11 cellular contexts compared by ENCODE assay signal in genomic region chr4:140003851-140004579, GRCh38.
DNase-seq lines count a peak whose midpoint lies in the region; TF ChIP-seq lines count a peak whose summit lies in the region.
"Had no signal": no experiment of that assay in that cellular context is flagged by ENCODE, and none has a peak within 500 bp of the region (broad histone marks: within the 10 kb centered on the region; RNA-seq: fewer than 3 reads in every experiment).

No MANE protein-coding gene starts in this region.

- 71 to 100% methylated on average over 2 to 7 of the region's 7 CpGs for WGBS in endodermal cell (ENCODE audit: insufficient coverage in 1 of 2, insufficient read length in 1 of 2), 2 experiments
- 68% methylated on average over 7 of the region's 7 CpGs for WGBS in thyroid gland, 2 donors

- peaks cover 39% of the 10 kb centered on the region for H3K4me1 Mint-ChIP-seq in endodermal cell

- no peak for TF ChIP-seq CTCF in endodermal cell (conservative IDR thresholded peaks at IDR 0.05)
- TF ChIP-seq CTCF in thyroid gland (IDR thresholded peaks at IDR 0.05), result no peak

- TF ChIP-seq POLR2A in thyroid gland (IDR thresholded peaks at IDR 0.05), result no peak

- H3K36me3 ChIP-seq in endodermal cell (ENCODE audit: control insufficient read depth, insufficient read depth, low read length), result no peaks in the 10 kb centered on the region
- H3K36me3 ChIP-seq in mucosa of stomach (ENCODE audit: control insufficient read depth, insufficient read depth, low read length), result no peaks in the 10 kb centered on the region
- no peaks in the 10 kb centered on the region for H3K36me3 ChIP-seq in thyroid gland

- peak overlapping the region; percentile 84 for H3K27ac Mint-ChIP-seq in endodermal cell
- H3K27ac Mint-ChIP-seq: activated naive CD4-positive, alpha-beta T cell treated with anti-CD3 and anti-CD28 coated beads, Interleukin-2, amount 50 U/mL, for 72 hours had no signal

- DNase-seq in NCI-H1105 treated with DMSO at 0.1 percent for 48 hours (lab: John Stamatoyannopoulos, UW) (peak; percentile 22), NCI-H1105 (lab: John Stamatoyannopoulos, UW) (no peak), endodermal cell (no peak), thyroid gland (no peak), KBM-7 (no peak), T-helper 9 cell (no peak)
- DNase-seq in stimulated activated CD4-positive, alpha-beta T cell treated with anti-CD3 and anti-CD28 coated beads, Interleukin-4, amount 100 ng/mL, for 4 hours, result no peak
- DNase-seq: stimulated activated CD4-positive, alpha-beta T cell treated with anti-CD3 and anti-CD28 coated beads, Interleukin-2, amount 100 ng/mL, for 48 hours had no signal

- no peaks in the 10 kb centered on the region for H3K9me3 ChIP-seq in endodermal cell (ENCODE audit: control insufficient read depth, low read length)
- H3K9me3 ChIP-seq in mucosa of stomach (ENCODE audit: control insufficient read depth, low read length), result no peaks in the 10 kb centered on the region
- no peaks in the 10 kb centered on the region for H3K9me3 ChIP-seq in thyroid gland
- H3K9me3 ChIP-seq: A549 had no signal

- H3K9ac ChIP-seq in endodermal cell (ENCODE audit: extremely low read depth, low read length, poor library complexity, severe bottlenecking) (peak overlapping the region; percentile 58), mucosa of stomach (ENCODE audit: low read length) (peak overlapping the region; percentile 36)

- intact Hi-C loops in thyroid gland (cut with DNase I), result no loop called here

- peak overlapping the region; percentile 66 for H3K4me3 ChIP-seq in endodermal cell (ENCODE audit: low read length)
- H3K4me3 ChIP-seq in mucosa of stomach (ENCODE audit: low read length), result no peak overlapping the region
- peak overlapping the region in 2 of 3 donors; percentile 13 to 19 for H3K4me3 ChIP-seq in thyroid gland (replicated peaks in 1 of 3)
- H3K4me3 ChIP-seq: A549 had no signal

- in situ Hi-C loops in KBM-7 (cut with MboI; ENCODE audit: low pct_unique_long_range_greater_than_20kb, low sequenced_read_pairs), result no loop called here

- peak overlapping the region; percentile 48 for H3K4me3 Mint-ChIP-seq in endodermal cell

- H3K36me3 Mint-ChIP-seq in endodermal cell (ENCODE audit: low read depth), result no peaks in the 10 kb centered on the region

- H3K27ac ChIP-seq in endodermal cell (ENCODE audit: low read depth, low read length) (peak overlapping the region; percentile 86), thyroid gland (no peak overlapping the region)

- H3K9me3 Mint-ChIP-seq in endodermal cell, result no peaks in the 10 kb centered on the region
- H3K9me3 Mint-ChIP-seq: activated naive CD4-positive, alpha-beta T cell treated with anti-CD3 and anti-CD28 coated beads, Interleukin-2, amount 50 U/mL, for 72 hours had no signal

- no peaks in the 10 kb centered on the region for H3K27me3 Mint-ChIP-seq in endodermal cell (ENCODE audit: insufficient read depth)

- H3K4me1 ChIP-seq in endodermal cell (ENCODE audit: control insufficient read depth, insufficient read depth, low read length), result peaks cover 4% of the 10 kb centered on the region
- no peaks in the 10 kb centered on the region for H3K4me1 ChIP-seq in mucosa of stomach (ENCODE audit: control insufficient read depth, insufficient read depth, low read length)
- H3K4me1 ChIP-seq in thyroid gland, result peaks cover 0 to 4% of the 10 kb centered on the region in 2 donors

- no peaks in the 10 kb centered on the region for H3K27me3 ChIP-seq in endodermal cell (ENCODE audit: control insufficient read depth, insufficient read depth, low read length, poor library complexity, severe bottlenecking)
- H3K27me3 ChIP-seq in mucosa of stomach (ENCODE audit: control insufficient read depth, insufficient read depth, low read length), result no peaks in the 10 kb centered on the region
- H3K27me3 ChIP-seq in thyroid gland, result no peaks in the 10 kb centered on the region
